In genomic region chr20:21398505-21399057, GRCh38 we compare ENCODE assay signal across 14 cellular contexts. TPM values are rescaled to one million over a fixed set of nuclear protein-coding genes. Genes with fewer than 3 reads are reported as not detected.
DNase-seq lines count a peak whose midpoint lies in the region; ATAC-seq and TF ChIP-seq lines count a peak whose summit lies in the region.
"Had no signal": no experiment of that assay in that cellular context is flagged by ENCODE, and none has a peak within 500 bp of the region (broad histone marks: within the 10 kb centered on the region; RNA-seq: fewer than 3 reads in every experiment).

No MANE protein-coding gene starts in this region.

- H3K27ac Mint-ChIP-seq in activated naive CD8-positive, alpha-beta T cell = peak overlapping the region; percentile 28
- H3K27ac Mint-ChIP-seq in activated naive CD8-positive, alpha-beta T cell treated with anti-CD3 and anti-CD28 coated beads for 36 hours = no peak overlapping the region
- no peak overlapping the region for H3K27ac Mint-ChIP-seq in activated T-helper 17 cell treated with anti-CD3 and anti-CD28 coated beads, Interleukin-2, amount 50 U/mL, for 72 hours
- peak overlapping the region in 1 of 2 donors; percentile 11 for H3K27ac Mint-ChIP-seq in natural killer cell treated with Interleukin-12 subunit alpha and Interleukin-12 subunit beta and Interleukin-15 and Interleukin-18, amount 100 ng/mL, for 72 hours
- H3K27ac Mint-ChIP-seq in CD14-positive monocyte = no peak overlapping the region

- no peak for ATAC-seq in activated T-helper 17 cell treated with anti-CD3 and anti-CD28 coated beads, Interleukin-2, amount 50 U/mL, for 72 hours (replicated peaks)
- ATAC-seq in natural killer cell treated with Interleukin-12 subunit alpha and Interleukin-12 subunit beta and Interleukin-15 and Interleukin-18, amount 100 ng/mL, for 72 hours = no peak
- ATAC-seq in GM21825 (IDR thresholded peaks at IDR 0.05; ENCODE audit: unreplicated experiment) = no peak

- peaks cover 13% of the 10 kb centered on the region for H3K4me1 Mint-ChIP-seq in activated naive CD8-positive, alpha-beta T cell (ENCODE audit: low read depth)
- H3K4me1 Mint-ChIP-seq in activated naive CD8-positive, alpha-beta T cell treated with anti-CD3 and anti-CD28 coated beads for 36 hours = peaks cover 8% of the 10 kb centered on the region
- H3K4me1 Mint-ChIP-seq in activated T-helper 17 cell treated with anti-CD3 and anti-CD28 coated beads, Interleukin-2, amount 50 U/mL, for 72 hours = no peaks in the 10 kb centered on the region
- peaks cover 4 to 9% of the 10 kb centered on the region in 2 donors for H3K4me1 Mint-ChIP-seq in natural killer cell treated with Interleukin-12 subunit alpha and Interleukin-12 subunit beta and Interleukin-15 and Interleukin-18, amount 100 ng/mL, for 72 hours (ENCODE audit: low read depth in 2 of 2)
- H3K4me1 Mint-ChIP-seq in CD14-positive monocyte = peaks cover 12% of the 10 kb centered on the region

- peaks cover 50% of the 10 kb centered on the region for H3K27me3 Mint-ChIP-seq in activated naive CD8-positive, alpha-beta T cell
- peaks cover 72% of the 10 kb centered on the region for H3K27me3 Mint-ChIP-seq in activated naive CD8-positive, alpha-beta T cell treated with anti-CD3 and anti-CD28 coated beads for 36 hours
- peaks cover 51% of the 10 kb centered on the region for H3K27me3 Mint-ChIP-seq in activated T-helper 17 cell treated with anti-CD3 and anti-CD28 coated beads, Interleukin-2, amount 50 U/mL, for 72 hours
- peaks cover 33 to 66% of the 10 kb centered on the region in 2 donors for H3K27me3 Mint-ChIP-seq in natural killer cell treated with Interleukin-12 subunit alpha and Interleukin-12 subunit beta and Interleukin-15 and Interleukin-18, amount 100 ng/mL, for 72 hours
- H3K27me3 Mint-ChIP-seq in CD14-positive monocyte (ENCODE audit: low read depth in 3 of 3) = peaks cover 69 to 84% (median 73%) of the 10 kb centered on the region in 3 donors

- intact Hi-C loops in CD14-positive monocyte (cut with micrococcal nuclease) = loop anchor here in 1 of 2 donors (10.0 kb wide), 1 partner anchor 106 kb away; no protein-coding TSS in a partner anchor

- peaks cover 9% of the 10 kb centered on the region for H3K9me3 Mint-ChIP-seq in activated naive CD8-positive, alpha-beta T cell (ENCODE audit: low read depth)
- peaks cover 4% of the 10 kb centered on the region for H3K9me3 Mint-ChIP-seq in activated naive CD8-positive, alpha-beta T cell treated with anti-CD3 and anti-CD28 coated beads for 36 hours
- H3K9me3 Mint-ChIP-seq in activated T-helper 17 cell treated with anti-CD3 and anti-CD28 coated beads, Interleukin-2, amount 50 U/mL, for 72 hours = no peaks in the 10 kb centered on the region
- H3K9me3 Mint-ChIP-seq in natural killer cell treated with Interleukin-12 subunit alpha and Interleukin-12 subunit beta and Interleukin-15 and Interleukin-18, amount 100 ng/mL, for 72 hours = no peaks in the 10 kb centered on the region
- H3K9me3 Mint-ChIP-seq in CD14-positive monocyte = peaks cover 0 to 11% (median 7%) of the 10 kb centered on the region in 7 donors

- peaks cover 4% of the 10 kb centered on the region for H3K36me3 Mint-ChIP-seq in activated naive CD8-positive, alpha-beta T cell
- peaks cover 2% of the 10 kb centered on the region for H3K36me3 Mint-ChIP-seq in activated naive CD8-positive, alpha-beta T cell treated with anti-CD3 and anti-CD28 coated beads for 36 hours
- H3K36me3 Mint-ChIP-seq in activated T-helper 17 cell treated with anti-CD3 and anti-CD28 coated beads, Interleukin-2, amount 50 U/mL, for 72 hours (ENCODE audit: low read depth) = peaks cover 11% of the 10 kb centered on the region
- peaks cover 8% of the 10 kb centered on the region for H3K36me3 Mint-ChIP-seq in natural killer cell treated with Interleukin-12 subunit alpha and Interleukin-12 subunit beta and Interleukin-15 and Interleukin-18, amount 100 ng/mL, for 72 hours
- H3K36me3 Mint-ChIP-seq in CD14-positive monocyte = peaks cover 0 to 1% of the 10 kb centered on the region in 2 donors

- no peak overlapping the region for H3K4me3 Mint-ChIP-seq in activated naive CD8-positive, alpha-beta T cell
- H3K4me3 Mint-ChIP-seq in activated naive CD8-positive, alpha-beta T cell treated with anti-CD3 and anti-CD28 coated beads for 36 hours = no peak overlapping the region
- peak overlapping the region; percentile 46 for H3K4me3 Mint-ChIP-seq in activated T-helper 17 cell treated with anti-CD3 and anti-CD28 coated beads, Interleukin-2, amount 50 U/mL, for 72 hours
- H3K4me3 Mint-ChIP-seq in natural killer cell treated with Interleukin-12 subunit alpha and Interleukin-12 subunit beta and Interleukin-15 and Interleukin-18, amount 100 ng/mL, for 72 hours = peak overlapping the region; percentile 43
- H3K4me3 Mint-ChIP-seq in CD14-positive monocyte = peak overlapping the region in 1 of 2 donors; percentile 78

- TF ChIP-seq CTCF in CD14-positive monocyte (IDR thresholded peaks at IDR 0.05) = no peak

- no peak for DNase-seq in activated naive CD8-positive, alpha-beta T cell treated with anti-CD3 and anti-CD28 coated beads for 36 hours
- DNase-seq in natural killer cell treated with Interleukin-12 subunit alpha and Interleukin-12 subunit beta and Interleukin-15 and Interleukin-18, amount 100 ng/mL, for 72 hours (ENCODE audit: low spot score) = no peak
- DNase-seq in AG08395 (ENCODE audit: low spot score) = no peak
- DNase-seq in CD14-positive monocyte (ENCODE audit: low spot score) = no peak
- DNase-seq: BE2C; Calu3; CD4-positive, alpha-beta memory T cell; NCI-H1417 treated with DMSO at 0.1 percent for 48 hours; NCI-H1930; NCI-H446 treated with DMSO at 0.1 percent for 48 hours; RPMI8226 had no signal

RNA-seq across cellular contexts. Expression of gene NKX2-4, which starts 1.3 kb away (rescaled TPM):
- total RNA-seq in activated naive CD8-positive, alpha-beta T cell treated with anti-CD3 and anti-CD28 coated beads for 36 hours = not detected
- total RNA-seq in activated T-helper 17 cell treated with anti-CD3 and anti-CD28 coated beads, Interleukin-2, amount 50 U/mL, for 72 hours = not detected
- total RNA-seq in natural killer cell treated with Interleukin-12 subunit alpha and Interleukin-12 subunit beta and Interleukin-15 and Interleukin-18, amount 100 ng/mL, for 72 hours = not detected
- polyA plus RNA-seq in CD14-positive monocyte = not detected
- total RNA-seq: Calu3; CD4-positive, alpha-beta memory T cell had no signal
- polyA plus RNA-seq: CD4-positive, alpha-beta memory T cell had no signal

Comparison
In these comparisons a context has a peak if more than half of its experiments do, and no peak if none do; other contexts are left out.
1. H3K4me3 Mint-ChIP-seq: peak in activated T-helper 17 cell treated with anti-CD3 and anti-CD28 coated beads, Interleukin-2, amount 50 U/mL, for 72 hours (single experiment) and natural killer cell treated with Interleukin-12 subunit alpha and Interleukin-12 subunit beta and Interleukin-15 and Interleukin-18, amount 100 ng/mL, for 72 hours (single experiment); none in activated naive CD8-positive, alpha-beta T cell (single experiment) and activated naive CD8-positive, alpha-beta T cell treated with anti-CD3 and anti-CD28 coated beads for 36 hours (single experiment).